26 cellular contexts compared by ENCODE assay signal in genomic region chr12:27509032-27509431, GRCh38.
"Had no signal": no experiment of that assay in that cellular context is flagged by ENCODE, and none has a peak within 500 bp of the region (broad histone marks: within the 10 kb centered on the region; RNA-seq: fewer than 3 reads in every experiment).

No MANE protein-coding gene starts in this region.

- H3K36me3 Mint-ChIP-seq: natural killer cell had no signal

- DNase-seq: kidney glomerular epithelial cell; left cardiac atrium; lower lobe of right lung; mammary epithelial cell; mesenchymal stem cell; natural killer cell; nephron progenitor cell; ovary; right lobe of liver; stimulated activated CD4-positive, alpha-beta T cell treated with anti-CD3 and anti-CD28 coated beads, Interleukin-1b, Interleukin-23, amount 100 ng/mL, for 48 hours; stimulated activated CD4-positive, alpha-beta T cell treated with anti-CD3 and anti-CD28 coated beads, Interleukin-2, amount 100 ng/mL, for 48 hours; stimulated activated CD4-positive, alpha-beta T cell treated with anti-CD3 and anti-CD28 coated beads, Interleukin-4, amount 100 ng/mL, for 4 hours; stimulated activated CD8-positive, alpha-beta memory T cell treated with anti-CD3 and anti-CD28 coated beads, Interleukin-4, amount 100 ng/mL, for 48 hours; stimulated activated naive B cell treated with anti-CD40 and anti-IgM and Interleukin-4, amounts not matched to agents 10 μg/mL and 1 μg/mL and 100 μg/mL, for 72 hours; stimulated activated naive CD8-positive, alpha-beta T cell treated with anti-CD3 and anti-CD28 coated beads, Interleukin-15, Interleukin-2, amounts not matched to agents 100 U/mL and 50 U/mL, for 24 hours; stomach; tibial artery; trophoblast cell; upper lobe of right lung; uterus had no signal

- ATAC-seq: left cardiac atrium; left lobe of liver; lower lobe of right lung; natural killer cell; right lobe of liver; stimulated activated naive B cell treated with anti-CD40 and anti-IgM and Interleukin-4, amounts not matched to agents 10 μg/mL and 1 μg/mL and 100 μg/mL, for 72 hours; stimulated activated naive CD8-positive, alpha-beta T cell treated with anti-CD3 and anti-CD28 coated beads, Interleukin-15, Interleukin-2, amounts not matched to agents 100 U/mL and 50 U/mL, for 24 hours; upper lobe of right lung had no signal

- H3K9me3 ChIP-seq: lower lobe of right lung, ovary, right atrium auricular region, right lobe of liver, suprapubic skin, thoracic aorta, tibial artery, upper lobe of right lung, uterus had no signal

- H3K4me1 Mint-ChIP-seq: natural killer cell had no signal

- H3K27ac Mint-ChIP-seq: natural killer cell; nephron progenitor cell; progenitor cell of endocrine pancreas; stimulated activated naive B cell treated with anti-CD40 and anti-IgM and Interleukin-4, amounts not matched to agents 10 μg/mL and 1 μg/mL and 100 μg/mL, for 72 hours had no signal

- H3K27me3 Mint-ChIP-seq: progenitor cell of endocrine pancreas had no signal

- H3K4me3 Mint-ChIP-seq: natural killer cell; nephron progenitor cell; stimulated activated naive B cell treated with anti-CD40 and anti-IgM and Interleukin-4, amounts not matched to agents 10 μg/mL and 1 μg/mL and 100 μg/mL, for 72 hours had no signal

- H3K27me3 ChIP-seq: ovary, right atrium auricular region, right lobe of liver, stomach, suprapubic skin, tibial artery, upper lobe of right lung, uterus had no signal

- H3K9me3 Mint-ChIP-seq: natural killer cell, nephron progenitor cell had no signal

- H3K27ac ChIP-seq: lower lobe of right lung, ovary, right atrium auricular region, right lobe of liver, stomach, suprapubic skin, thoracic aorta, tibial artery, upper lobe of right lung, uterus had no signal

- H3K36me3 ChIP-seq: lower lobe of right lung, ovary, right atrium auricular region, right lobe of liver, stomach, suprapubic skin, thoracic aorta, tibial artery, upper lobe of right lung, uterus had no signal

- H3K4me3 ChIP-seq: lower lobe of right lung, ovary, right atrium auricular region, right lobe of liver, smooth muscle cell, stomach, suprapubic skin, thoracic aorta, tibial artery, upper lobe of right lung, uterus had no signal

- H3K4me1 ChIP-seq: right lobe of liver, upper lobe of right lung had no signal
